In the genomic region with DNA sequence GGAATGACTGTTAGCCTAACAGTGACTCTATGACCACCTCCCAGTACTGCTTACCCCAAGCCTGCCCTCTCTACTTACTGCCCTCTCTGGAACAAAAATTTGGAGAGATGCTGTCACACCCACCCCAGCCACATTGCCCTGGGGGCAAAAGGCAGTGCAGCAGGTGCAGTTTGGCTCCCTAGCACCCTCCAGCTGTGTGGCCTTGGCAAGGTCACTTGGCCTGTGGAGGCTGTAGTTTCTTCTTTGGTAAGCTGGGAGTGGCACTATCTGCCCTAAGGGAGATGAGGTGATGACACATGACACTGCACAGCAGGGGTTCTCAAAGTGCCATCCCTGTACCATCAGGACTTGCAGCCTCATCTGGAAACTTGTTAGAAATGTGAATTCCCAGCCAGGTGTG, we compare ENCODE assay signal across 23 cellular contexts. TPM values are rescaled to one million over a fixed set of nuclear protein-coding genes. Genes with fewer than 3 reads are reported as not detected.
DNase-seq lines count a peak whose midpoint lies in the region; ATAC-seq, FAIRE-seq and TF ChIP-seq lines count a peak whose summit lies in the region.
"Had no signal": no experiment of that assay in that cellular context is flagged by ENCODE, and none has a peak within 500 bp of the region (broad histone marks: within the 10 kb centered on the region; RNA-seq: fewer than 3 reads in every experiment).

No MANE protein-coding gene starts in this region.

- peaks cover 5% of the 10 kb centered on the region for H3K4me1 Mint-ChIP-seq in activated naive CD4-positive, alpha-beta T cell treated with anti-CD3 and anti-CD28 coated beads for 36 hours (ENCODE audit: low read depth)

- TF ChIP-seq CTCF in HepG2 (CRISPR knock-in tag; IDR thresholded peaks at IDR 0.05) = no peak
- TF ChIP-seq CTCF in right lobe of liver (IDR thresholded peaks at IDR 0.05) = no peak

- POLR2A ChIA-PET in HepG2 (lab: Yijun Ruan, JAX) = interaction anchor here (1.6 to 1.8 kb wide), 3 partner anchors 8 to 42 kb away, joined by 4 to 14 read pairs (median 7); no protein-coding TSS in a partner anchor

- H3K27ac ChIP-seq in HepG2 (ENCODE audit: extremely low read length, insufficient read depth, low read length) (no peak overlapping the region), right lobe of liver (no peak overlapping the region)
- H3K27ac ChIP-seq: BLaER1 had no signal

- DNase-seq in HepG2 (ENCODE audit: low spot score) (no peak), right lobe of liver (no peak), RPMI7951 (ENCODE audit: low read depth) (peak; percentile 30), erythroblast (lab: John Stamatoyannopoulos, UW) (peak; percentile 40 to 46)
- DNase-seq in activated naive CD4-positive, alpha-beta T cell treated with anti-CD3 and anti-CD28 coated beads for 36 hours = no peak
- DNase-seq: Calu3; CD4-positive, alpha-beta memory T cell; EL; KBM-7; MV-4-11; NCI-H1417; NCI-H2029; NCI-H2171 treated with DMSO at 0.1 percent for 48 hours; NCI-H446; Right ventricle myocardium superior; T-helper 1 cell had no signal

- H3K4me1 ChIP-seq in HepG2 (ENCODE audit: insufficient read depth, low read length) (peaks cover 56% of the 10 kb centered on the region), right lobe of liver (no peaks in the 10 kb centered on the region)
- H3K4me1 ChIP-seq: BLaER1 had no signal

- no peak for TF ChIP-seq EP300 in HepG2 (IDR thresholded peaks at IDR 0.05; ENCODE audit: low read depth in 2 of 2, low read length in 2 of 2)
- TF ChIP-seq EP300 in HepG2 (CRISPR knock-in tag; IDR thresholded peaks at IDR 0.05; ENCODE audit: borderline replicate concordance) = no peak

- FAIRE-seq in HepG2 (lab: Jason Lieb, UNC) = no peak
- FAIRE-seq: A549, GM12892, GM18507 had no signal

- no peak overlapping the region for H3K4me2 ChIP-seq in HepG2 (ENCODE audit: low read depth, low read length)
- H3K4me2 ChIP-seq: A549, BLaER1, GM23338 had no signal

- H3K9me3 ChIP-seq in HepG2 (ENCODE audit: low read length) = no peaks in the 10 kb centered on the region
- H3K9me3 ChIP-seq in right lobe of liver = no peaks in the 10 kb centered on the region
- H3K9me3 ChIP-seq: A549, BLaER1 had no signal

- H3K27ac Mint-ChIP-seq in activated naive CD4-positive, alpha-beta T cell treated with anti-CD3 and anti-CD28 coated beads for 36 hours = no peak overlapping the region
- H3K27ac Mint-ChIP-seq: CD4-positive, alpha-beta memory T cell; GM23338 had no signal

- TF ChIP-seq RAD21 in HepG2 (CRISPR knock-in tag; IDR thresholded peaks at IDR 0.05) = no peak

- in situ Hi-C loops in HepG2 (cut with HindIII; ENCODE audit: extremely low pct_ligation_motif_present, low pct_unique_long_range_greater_than_20kb) = no loop called here

- H3K4me3 Mint-ChIP-seq in activated naive CD4-positive, alpha-beta T cell treated with anti-CD3 and anti-CD28 coated beads for 36 hours = no peak overlapping the region
- H3K4me3 Mint-ChIP-seq: CD4-positive, alpha-beta memory T cell; GM23338 had no signal

- no peak overlapping the region for H3K9ac ChIP-seq in HepG2 (ENCODE audit: insufficient read depth, low read depth, low read length)
- H3K9ac ChIP-seq: BLaER1 had no signal

- peaks cover 0 to 6% of the 10 kb centered on the region in 2 experiments; a peak in 1 of 5 replicates for H3K27me3 ChIP-seq in HepG2 (ENCODE audit: control insufficient read depth in 1 of 2, insufficient read depth in 2 of 2, low read length in 2 of 2)
- H3K27me3 ChIP-seq in right lobe of liver = no peaks in the 10 kb centered on the region
- H3K27me3 ChIP-seq: BLaER1 had no signal

- no TSS peak for BruUV-seq in HepG2 (replicated peaks; lab: Mats Ljungman, UMichigan)

- CTCF ChIA-PET in HepG2 (lab: Yijun Ruan, JAX; ENCODE audit: low intra/inter-chr PET ratio, low total read pairs) = no interaction called here
- CTCF ChIA-PET in activated naive CD4-positive, alpha-beta T cell treated with anti-CD3 and anti-CD28 coated beads for 36 hours (lab: Charles Lee) = interaction anchor here (2.1 kb wide), 1 partner anchor 10 kb away, joined by 13 read pairs; no protein-coding TSS in a partner anchor

- ATAC-seq in HepG2 = no peak
- ATAC-seq in right lobe of liver = no peak
- no peak for ATAC-seq in HG03354 (IDR thresholded peaks at IDR 0.05; ENCODE audit: poor library complexity, severe bottlenecking, unreplicated experiment)
- ATAC-seq in GM21723 (IDR thresholded peaks at IDR 0.05; ENCODE audit: unreplicated experiment) = no peak
- ATAC-seq: A549, GM23338 had no signal

- H3K27me3 Mint-ChIP-seq in activated naive CD4-positive, alpha-beta T cell treated with anti-CD3 and anti-CD28 coated beads for 36 hours (ENCODE audit: low read depth) = no peaks in the 10 kb centered on the region

- no peaks in the 10 kb centered on the region for H4K20me1 ChIP-seq in HepG2 (ENCODE audit: insufficient read depth, low read length)
- H4K20me1 ChIP-seq: BLaER1 had no signal

- no peak overlapping the region for H3K4me3 ChIP-seq in HepG2 (replicated peaks in 1 of 3; ENCODE audit: insufficient read depth in 1 of 3, low read depth in 2 of 3, low read length in 3 of 3)
- H3K4me3 ChIP-seq in right lobe of liver = no peak overlapping the region
- H3K4me3 ChIP-seq: A549, BLaER1, GM23338 had no signal

- H3K36me3 ChIP-seq in HepG2 (replicated peaks in 1 of 2; ENCODE audit: control insufficient read depth in 1 of 2, insufficient read depth in 2 of 2, low read length in 2 of 2) = no peaks in the 10 kb centered on the region
- no peaks in the 10 kb centered on the region for H3K36me3 ChIP-seq in right lobe of liver
- H3K36me3 ChIP-seq: BLaER1 had no signal

- intact Hi-C loops in HepG2 (cut with micrococcal nuclease; ENCODE audit: unreplicated experiment) = no loop called here
- intact Hi-C loops in right lobe of liver (cut with DNase I) = no loop called here
- intact Hi-C loops in activated naive CD4-positive, alpha-beta T cell treated with anti-CD3 and anti-CD28 coated beads for 36 hours (cut with micrococcal nuclease) = no loop called here

- H2AFZ ChIP-seq in HepG2 (ENCODE audit: low read length) = no peak overlapping the region
- H2AFZ ChIP-seq: GM23338 had no signal

- no peaks in the 10 kb centered on the region for H3K36me3 Mint-ChIP-seq in activated naive CD4-positive, alpha-beta T cell treated with anti-CD3 and anti-CD28 coated beads for 36 hours (ENCODE audit: low read depth)

- TF ChIP-seq POLR2A in HepG2 (IDR thresholded peaks at IDR 0.05; ENCODE audit: insufficient read depth in 1 of 2, low read depth in 2 of 2, low read length in 2 of 2) (no peak), right lobe of liver (IDR thresholded peaks at IDR 0.05) (no peak), erythroblast (IDR thresholded peaks at IDR 0.05; ENCODE audit: low read length) (no peak)

- no peaks in the 10 kb centered on the region for H3K79me2 ChIP-seq in HepG2 (ENCODE audit: insufficient read depth, low read length)

- H3K9me3 Mint-ChIP-seq in activated naive CD4-positive, alpha-beta T cell treated with anti-CD3 and anti-CD28 coated beads for 36 hours = no peaks in the 10 kb centered on the region
- H3K9me3 Mint-ChIP-seq: CD4-positive, alpha-beta memory T cell; GM23338 had no signal

RNA-seq across cellular contexts. Expression of gene TAF8, which starts 44.7 kb away (rescaled TPM):
- 20.2 and 25.2 TPM in 2 replicates for total RNA-seq in HepG2 (2016; rRNA removed; fragmentation: Illumina TruSeq; extraction: Trizol)
- 5.3 and 5.6 TPM in 2 replicates for total RNA-seq in HepG2 (2016; cell fraction: cytosol; rRNA removed; fragmentation: Illumina TruSeq; extraction: Trizol; ENCODE audit: low read depth)
- 18.4 and 26.1 TPM in 2 replicates for total RNA-seq in HepG2 (2016; cell fraction: insoluble cytoplasmic fraction; rRNA removed; fragmentation: Illumina TruSeq; extraction: Trizol)
- 7.7 and 11.1 TPM in 2 replicates for total RNA-seq in HepG2 (2016; cell fraction: membrane; rRNA removed; fragmentation: Illumina TruSeq; extraction: Trizol)
- 25.6 and 26.1 TPM in 2 replicates for total RNA-seq in HepG2 (2016; cell fraction: nucleus; rRNA removed; fragmentation: Illumina TruSeq; extraction: Trizol)
- polyA plus RNA-seq in HepG2 (2011; rRNA removed) = 23.8 and 25.8 TPM in 2 replicates
- 14.5 and 19.7 TPM in 2 replicates for polyA plus RNA-seq in HepG2 (2011; cell fraction: cytosol; rRNA removed)
- polyA plus RNA-seq in HepG2 (2011; cell fraction: nucleus; rRNA removed) = 30.8 and 36.5 TPM in 2 replicates
- 8.9 and 11.5 TPM in 2 replicates for polyA plus RNA-seq in HepG2 (2012)
- 2.2 and 2.4 TPM in 2 replicates for polyA plus RNA-seq in HepG2 (2016; cell fraction: cytosol; fragmentation: Illumina TruSeq; extraction: Trizol; ENCODE audit: low read depth)
- polyA plus RNA-seq in HepG2 (2016; cell fraction: insoluble cytoplasmic fraction; fragmentation: Illumina TruSeq; extraction: Trizol; ENCODE audit: low read depth) = 11.5 and 15.5 TPM in 2 replicates
- 2.5 and 3.1 TPM in 2 replicates for polyA plus RNA-seq in HepG2 (2016; cell fraction: membrane; fragmentation: Illumina TruSeq; extraction: Trizol; ENCODE audit: low read depth)
- 23.7 and 26.1 TPM in 2 replicates for polyA plus RNA-seq in HepG2 (2016; cell fraction: nucleus; fragmentation: Illumina TruSeq; extraction: Trizol; ENCODE audit: insufficient read depth, low read depth)
- polyA minus RNA-seq in HepG2 (2011; rRNA and poly(A)+ RNA removed; ENCODE audit: low replicate concordance) = 73.6 and 87.5 TPM in 2 replicates
- 12.6 and 13.8 TPM in 2 replicates for polyA minus RNA-seq in HepG2 (2011; cell fraction: cytosol; rRNA and poly(A)+ RNA removed)
- 74.5 and 84.5 TPM in 2 replicates for polyA minus RNA-seq in HepG2 (2011; cell fraction: nucleus; rRNA and poly(A)+ RNA removed)
- total RNA-seq in right lobe of liver = 10 to 100 TPM in 4 of 6 experiments, 1 to 10 TPM in 2; 6.7 to 14.7 (median 11.9) TPM
- 22.6 and 29.1 TPM in 2 replicates for total RNA-seq in RPMI7951 (2014; rRNA removed; shearing (Covaris generic))
- 10 to 100 TPM; 67.3 to 68.5 TPM for total RNA-seq in activated naive CD4-positive, alpha-beta T cell treated with anti-CD3 and anti-CD28 coated beads for 36 hours

RNA-seq across cellular contexts. Expression of gene C6orf132, which starts 47.4 kb away (rescaled TPM):
- total RNA-seq in HepG2 (2016; rRNA removed; fragmentation: Illumina TruSeq; extraction: Trizol) = 1.5 and 3.0 TPM in 2 replicates
- total RNA-seq in HepG2 (2016; cell fraction: cytosol; rRNA removed; fragmentation: Illumina TruSeq; extraction: Trizol; ENCODE audit: low read depth) = 3.8 and 6.3 TPM in 2 replicates
- 1.5 and 2.5 TPM in 2 replicates for total RNA-seq in HepG2 (2016; cell fraction: insoluble cytoplasmic fraction; rRNA removed; fragmentation: Illumina TruSeq; extraction: Trizol)
- total RNA-seq in HepG2 (2016; cell fraction: membrane; rRNA removed; fragmentation: Illumina TruSeq; extraction: Trizol) = 5.3 and 6.4 TPM in 2 replicates
- 0.78 and 1.4 TPM in 2 replicates for total RNA-seq in HepG2 (2016; cell fraction: nucleus; rRNA removed; fragmentation: Illumina TruSeq; extraction: Trizol)
- polyA plus RNA-seq in HepG2 (2011; rRNA removed) = 0.78 and 0.85 TPM in 2 replicates
- polyA plus RNA-seq in HepG2 (2011; cell fraction: cytosol; rRNA removed) = 0.46 and 0.76 TPM in 2 replicates
- 0.88 and 1.0 TPM in 2 replicates for polyA plus RNA-seq in HepG2 (2011; cell fraction: nucleus; rRNA removed)
- polyA plus RNA-seq in HepG2 (2012) = 0.83 and 1.1 TPM in 2 replicates
- polyA plus RNA-seq in HepG2 (2016; cell fraction: cytosol; fragmentation: Illumina TruSeq; extraction: Trizol; ENCODE audit: low read depth) = 7.0 and 9.3 TPM in 2 replicates
- polyA plus RNA-seq in HepG2 (2016; cell fraction: insoluble cytoplasmic fraction; fragmentation: Illumina TruSeq; extraction: Trizol; ENCODE audit: low read depth) = 1.6 and 3.8 TPM in 2 replicates
- polyA plus RNA-seq in HepG2 (2016; cell fraction: membrane; fragmentation: Illumina TruSeq; extraction: Trizol; ENCODE audit: low read depth) = 6.1 and 6.6 TPM in 2 replicates
- polyA plus RNA-seq in HepG2 (2016; cell fraction: nucleus; fragmentation: Illumina TruSeq; extraction: Trizol; ENCODE audit: insufficient read depth, low read depth) = 1.1 and 1.6 TPM in 2 replicates
- 0.30 and 0.56 TPM in 2 replicates for polyA minus RNA-seq in HepG2 (2011; rRNA and poly(A)+ RNA removed; ENCODE audit: low replicate concordance)
- polyA minus RNA-seq in HepG2 (2011; cell fraction: cytosol; rRNA and poly(A)+ RNA removed) = 0.97 TPM in 1 of 2 replicates, not detected in the other
- polyA minus RNA-seq in HepG2 (2011; cell fraction: nucleus; rRNA and poly(A)+ RNA removed) = 0.50 and 0.64 TPM in 2 replicates
- total RNA-seq in right lobe of liver = under 1 TPM; 0.07 to 0.74 (median 0.34) TPM
- not detected in 2 replicates for total RNA-seq in RPMI7951 (2014; rRNA removed; shearing (Covaris generic))
- under 1 TPM; 0.12 to 0.14 TPM for total RNA-seq in activated naive CD4-positive, alpha-beta T cell treated with anti-CD3 and anti-CD28 coated beads for 36 hours
- total RNA-seq: CD4-positive, alpha-beta memory T cell had no signal
- polyA plus RNA-seq: CD4-positive, alpha-beta memory T cell had no signal

Comparison
In these comparisons a context has a peak if more than half of its experiments do, and no peak if none do; other contexts are left out.
1. DNase-seq: peak in RPMI7951 (single experiment) and erythroblast (2 of 2); none in HepG2 (single experiment), right lobe of liver (0 of 3) and activated naive CD4-positive, alpha-beta T cell treated with anti-CD3 and anti-CD28 coated beads for 36 hours (single experiment).